8 cellular contexts compared by ENCODE assay signal in genomic region chr1:94720091-94720793, GRCh38.
DNase-seq lines count a peak whose midpoint lies in the region; ATAC-seq and TF ChIP-seq lines count a peak whose summit lies in the region.

No MANE protein-coding gene starts in this region.

- H3K4me1 ChIP-seq in heart left ventricle = peaks cover 0 to 38% (median 0%) of the 10 kb centered on the region in 12 donors

- TF ChIP-seq POLR2A in heart left ventricle (IDR thresholded peaks at IDR 0.05) = no peak

- TF ChIP-seq CTCF in GM13976 (IDR thresholded peaks at IDR 0.05; ENCODE audit: borderline replicate concordance, control extremely low read depth, extremely low read depth, insufficient read depth, missing control alignments) (no peak), heart left ventricle (IDR thresholded peaks at IDR 0.05) (no peak), RWPE1 (conservative IDR thresholded peaks at IDR 0.05; ENCODE audit: low read depth) (no peak)

- POLR2A ChIA-PET in RWPE1 (lab: Yijun Ruan, JAX; ENCODE audit: low non-redundant PET) = no interaction called here

- intact Hi-C loops in heart left ventricle (cut with DNase I) = no loop called here

- H3K27me3 ChIP-seq in heart left ventricle = no peaks in the 10 kb centered on the region

- CTCF ChIA-PET in RWPE1 (lab: Yijun Ruan, JAX) = no interaction called here

- H3K4me3 ChIP-seq in heart left ventricle = no peak overlapping the region

- ATAC-seq in GM21381 (IDR thresholded peaks at IDR 0.05; ENCODE audit: unreplicated experiment) (peak; percentile 99), HG03460 (IDR thresholded peaks at IDR 0.05; ENCODE audit: unreplicated experiment) (peak; percentile 99), heart left ventricle (peak in 3 of 4 donors; percentile 36 to 75 (median 72))

- 69 to 95% (median 88%) methylated on average over 3 to 4 of the region's 4 CpGs for WGBS in heart left ventricle, 4 donors

- H3K9me3 ChIP-seq in heart left ventricle = no peaks in the 10 kb centered on the region

- DNase-seq in GM13976 (ENCODE audit: low spot score) (peak; percentile 79), heart left ventricle (no peak), NCI-H1436 treated with DMSO at 0.1 percent for 48 hours (lab: John Stamatoyannopoulos, UW) (no peak), HUDEP-2 (lab: John Stamatoyannopoulos, UW; ENCODE audit: unreplicated experiment in 76 of 76) (no peak), cortex of kidney (lab: John Stamatoyannopoulos, UW) (no peak), RWPE1 (ENCODE audit: low spot score) (no peak)

- no peaks in the 10 kb centered on the region for H3K36me3 ChIP-seq in heart left ventricle

- in situ Hi-C loops in GM13976 (cut with MboI; ENCODE audit: low sequenced_read_pairs, unreplicated experiment) = no loop called here

- H3K27ac ChIP-seq in heart left ventricle (peak overlapping the region in 1 of 12 donors; percentile 83), RWPE1 (no peak overlapping the region)
